1 cellular context compared by ENCODE assay signal in the genomic region with DNA sequence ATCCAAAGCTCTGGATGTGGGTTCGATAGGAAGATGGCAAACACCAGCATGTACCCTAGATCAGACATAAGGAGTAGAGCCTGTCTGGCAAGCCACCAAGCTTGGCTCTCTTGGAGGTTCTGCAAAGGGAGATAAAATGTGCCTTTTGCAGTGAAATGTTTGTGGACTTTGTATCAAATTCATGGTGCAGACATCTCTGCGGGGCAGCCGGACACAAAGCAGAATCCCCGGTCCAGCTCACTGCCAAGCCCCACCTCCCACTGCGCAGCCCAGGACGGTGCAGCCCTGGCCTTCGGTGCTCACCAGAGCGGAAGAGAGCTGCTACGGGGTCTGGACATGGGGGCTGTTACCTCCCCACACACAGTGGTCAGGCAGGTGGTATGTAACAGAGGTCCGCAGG.
TF ChIP-seq lines count a peak whose summit lies in the region.

No MANE protein-coding gene starts in this region.

TF ChIP-seq in H1, 55 proteins besides CTCF, POLR2A, EP300 and RAD21 (continued from another document):
- TF ChIP-seq, protein P1, sequence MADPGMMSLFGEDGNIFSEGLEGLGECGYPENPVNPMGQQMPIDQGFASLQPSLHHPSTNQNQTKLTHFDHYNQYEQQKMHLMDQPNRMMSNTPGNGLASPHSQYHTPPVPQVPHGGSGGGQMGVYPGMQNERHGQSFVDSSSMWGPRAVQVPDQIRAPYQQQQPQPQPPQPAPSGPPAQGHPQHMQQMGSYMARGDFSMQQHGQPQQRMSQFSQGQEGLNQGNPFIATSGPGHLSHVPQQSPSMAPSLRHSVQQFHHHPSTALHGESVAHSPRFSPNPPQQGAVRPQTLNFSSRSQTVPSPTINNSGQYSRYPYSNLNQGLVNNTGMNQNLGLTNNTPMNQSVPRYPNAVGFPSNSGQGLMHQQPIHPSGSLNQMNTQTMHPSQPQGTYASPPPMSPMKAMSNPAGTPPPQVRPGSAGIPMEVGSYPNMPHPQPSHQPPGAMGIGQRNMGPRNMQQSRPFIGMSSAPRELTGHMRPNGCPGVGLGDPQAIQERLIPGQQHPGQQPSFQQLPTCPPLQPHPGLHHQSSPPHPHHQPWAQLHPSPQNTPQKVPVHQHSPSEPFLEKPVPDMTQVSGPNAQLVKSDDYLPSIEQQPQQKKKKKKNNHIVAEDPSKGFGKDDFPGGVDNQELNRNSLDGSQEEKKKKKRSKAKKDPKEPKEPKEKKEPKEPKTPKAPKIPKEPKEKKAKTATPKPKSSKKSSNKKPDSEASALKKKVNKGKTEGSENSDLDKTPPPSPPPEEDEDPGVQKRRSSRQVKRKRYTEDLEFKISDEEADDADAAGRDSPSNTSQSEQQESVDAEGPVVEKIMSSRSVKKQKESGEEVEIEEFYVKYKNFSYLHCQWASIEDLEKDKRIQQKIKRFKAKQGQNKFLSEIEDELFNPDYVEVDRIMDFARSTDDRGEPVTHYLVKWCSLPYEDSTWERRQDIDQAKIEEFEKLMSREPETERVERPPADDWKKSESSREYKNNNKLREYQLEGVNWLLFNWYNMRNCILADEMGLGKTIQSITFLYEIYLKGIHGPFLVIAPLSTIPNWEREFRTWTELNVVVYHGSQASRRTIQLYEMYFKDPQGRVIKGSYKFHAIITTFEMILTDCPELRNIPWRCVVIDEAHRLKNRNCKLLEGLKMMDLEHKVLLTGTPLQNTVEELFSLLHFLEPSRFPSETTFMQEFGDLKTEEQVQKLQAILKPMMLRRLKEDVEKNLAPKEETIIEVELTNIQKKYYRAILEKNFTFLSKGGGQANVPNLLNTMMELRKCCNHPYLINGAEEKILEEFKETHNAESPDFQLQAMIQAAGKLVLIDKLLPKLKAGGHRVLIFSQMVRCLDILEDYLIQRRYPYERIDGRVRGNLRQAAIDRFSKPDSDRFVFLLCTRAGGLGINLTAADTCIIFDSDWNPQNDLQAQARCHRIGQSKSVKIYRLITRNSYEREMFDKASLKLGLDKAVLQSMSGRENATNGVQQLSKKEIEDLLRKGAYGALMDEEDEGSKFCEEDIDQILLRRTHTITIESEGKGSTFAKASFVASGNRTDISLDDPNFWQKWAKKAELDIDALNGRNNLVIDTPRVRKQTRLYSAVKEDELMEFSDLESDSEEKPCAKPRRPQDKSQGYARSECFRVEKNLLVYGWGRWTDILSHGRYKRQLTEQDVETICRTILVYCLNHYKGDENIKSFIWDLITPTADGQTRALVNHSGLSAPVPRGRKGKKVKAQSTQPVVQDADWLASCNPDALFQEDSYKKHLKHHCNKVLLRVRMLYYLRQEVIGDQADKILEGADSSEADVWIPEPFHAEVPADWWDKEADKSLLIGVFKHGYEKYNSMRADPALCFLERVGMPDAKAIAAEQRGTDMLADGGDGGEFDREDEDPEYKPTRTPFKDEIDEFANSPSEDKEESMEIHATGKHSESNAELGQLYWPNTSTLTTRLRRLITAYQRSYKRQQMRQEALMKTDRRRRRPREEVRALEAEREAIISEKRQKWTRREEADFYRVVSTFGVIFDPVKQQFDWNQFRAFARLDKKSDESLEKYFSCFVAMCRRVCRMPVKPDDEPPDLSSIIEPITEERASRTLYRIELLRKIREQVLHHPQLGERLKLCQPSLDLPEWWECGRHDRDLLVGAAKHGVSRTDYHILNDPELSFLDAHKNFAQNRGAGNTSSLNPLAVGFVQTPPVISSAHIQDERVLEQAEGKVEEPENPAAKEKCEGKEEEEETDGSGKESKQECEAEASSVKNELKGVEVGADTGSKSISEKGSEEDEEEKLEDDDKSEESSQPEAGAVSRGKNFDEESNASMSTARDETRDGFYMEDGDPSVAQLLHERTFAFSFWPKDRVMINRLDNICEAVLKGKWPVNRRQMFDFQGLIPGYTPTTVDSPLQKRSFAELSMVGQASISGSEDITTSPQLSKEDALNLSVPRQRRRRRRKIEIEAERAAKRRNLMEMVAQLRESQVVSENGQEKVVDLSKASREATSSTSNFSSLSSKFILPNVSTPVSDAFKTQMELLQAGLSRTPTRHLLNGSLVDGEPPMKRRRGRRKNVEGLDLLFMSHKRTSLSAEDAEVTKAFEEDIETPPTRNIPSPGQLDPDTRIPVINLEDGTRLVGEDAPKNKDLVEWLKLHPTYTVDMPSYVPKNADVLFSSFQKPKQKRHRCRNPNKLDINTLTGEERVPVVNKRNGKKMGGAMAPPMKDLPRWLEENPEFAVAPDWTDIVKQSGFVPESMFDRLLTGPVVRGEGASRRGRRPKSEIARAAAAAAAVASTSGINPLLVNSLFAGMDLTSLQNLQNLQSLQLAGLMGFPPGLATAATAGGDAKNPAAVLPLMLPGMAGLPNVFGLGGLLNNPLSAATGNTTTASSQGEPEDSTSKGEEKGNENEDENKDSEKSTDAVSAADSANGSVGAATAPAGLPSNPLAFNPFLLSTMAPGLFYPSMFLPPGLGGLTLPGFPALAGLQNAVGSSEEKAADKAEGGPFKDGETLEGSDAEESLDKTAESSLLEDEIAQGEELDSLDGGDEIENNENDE (IDR thresholded peaks at IDR 0.05; ENCODE audit: insufficient replicate concordance, low read length), result no peak
- TF ChIP-seq CREB1 (IDR thresholded peaks at IDR 0.05) (no peak), TBP (IDR thresholded peaks at IDR 0.05; ENCODE audit: low read depth, low read length) (no peak), SIX5 (IDR thresholded peaks at IDR 0.05; ENCODE audit: low read depth, low read length) (no peak), TCF12 (IDR thresholded peaks at IDR 0.05; ENCODE audit: low read depth, low read length) (no peak), RBBP5 (IDR thresholded peaks at IDR 0.05; ENCODE audit: borderline replicate concordance, low read depth, low read length) (no peak), RNF2 (IDR thresholded peaks at IDR 0.05; ENCODE audit: borderline replicate concordance, low read depth, low read length, missing control alignments, poor library complexity, severe bottlenecking) (no peak), CTBP2 (IDR thresholded peaks at IDR 0.05; ENCODE audit: borderline replicate concordance, insufficient read depth, insufficient read length, low read length) (no peak), CHD1 (IDR thresholded peaks at IDR 0.05; ENCODE audit: low read depth, low read length) (no peak), CEBPB (IDR thresholded peaks at IDR 0.05; ENCODE audit: low read depth, low read length) (no peak), GABPA (IDR thresholded peaks at IDR 0.05; ENCODE audit: borderline replicate concordance, insufficient read depth, low read length) (no peak), SUZ12 (IDR thresholded peaks at IDR 0.05; ENCODE audit: low read length) (no peak)
